ENCODE assay signal across 9 cellular contexts in genomic region chr18:32372381-32373061, GRCh38.
A peak's percentile ranks its signal among the peaks of the same experiment; 100 is the strongest.
DNase-seq lines count a peak whose midpoint lies in the region; ATAC-seq and TF ChIP-seq lines count a peak whose summit lies in the region.
"Had no signal": no experiment of that assay in that cellular context is flagged by ENCODE, and none has a peak within 500 bp of the region (broad histone marks: within the 10 kb centered on the region; RNA-seq: fewer than 3 reads in every experiment).

No MANE protein-coding gene starts in this region.

- H3K36me3 Mint-ChIP-seq in HFFc6 (ENCODE audit: low read depth): no peaks in the 10 kb centered on the region

- H3K9me3 ChIP-seq in RWPE2 (ENCODE audit: severe bottlenecking) (no peaks in the 10 kb centered on the region), left lung (no peaks in the 10 kb centered on the region)

- H3K9me3 Mint-ChIP-seq in HFFc6: peaks cover 9% of the 10 kb centered on the region; the same call in 1 of the 2 replicates

- ATAC-seq in RWPE2 (ENCODE audit: low read depth) (peak; percentile 79), left lung (peak; percentile 88)
- ATAC-seq: SK-N-SH treated with all-trans-retinoic acid at 6 μM for 48 hours had no signal

- intact Hi-C loops in left lung (cut with DNase I): no loop called here

- H3K27ac Mint-ChIP-seq in HFFc6: no peak overlapping the region

- peaks cover 30% of the 10 kb centered on the region for H3K4me1 ChIP-seq in RWPE2 (ENCODE audit: insufficient read depth, poor library complexity, severe bottlenecking)
- H3K4me1 ChIP-seq in left lung: no peaks in the 10 kb centered on the region

- no peak overlapping the region for H3K4me3 Mint-ChIP-seq in HFFc6

- peak overlapping the region; percentile 73 for H3K27ac ChIP-seq in RWPE2 (ENCODE audit: poor library complexity, severe bottlenecking)
- H3K27ac ChIP-seq in left lung: peak overlapping the region; percentile 45 to 47

- H3K27me3 ChIP-seq in RWPE2 (ENCODE audit: insufficient read depth, poor library complexity, severe bottlenecking) (no peaks in the 10 kb centered on the region), left lung (no peaks in the 10 kb centered on the region)

- H3K4me1 Mint-ChIP-seq in HFFc6 (ENCODE audit: low read depth): no peaks in the 10 kb centered on the region

- H3K36me3 ChIP-seq in RWPE2 (ENCODE audit: low read depth) (no peaks in the 10 kb centered on the region), left lung (no peaks in the 10 kb centered on the region)

- TF ChIP-seq CTCF in RWPE2 (IDR thresholded peaks at IDR 0.05; ENCODE audit: poor library complexity, severe bottlenecking): no peak
- no peak for TF ChIP-seq CTCF in left lung (IDR thresholded peaks at IDR 0.05)
- TF ChIP-seq CTCF in HFFc6 (IDR thresholded peaks at IDR 0.05): no peak

- DNase-seq in NCI-H1092 (lab: John Stamatoyannopoulos, UW): peak; percentile 39
- DNase-seq in RWPE2 (ENCODE audit: low spot score): no peak
- DNase-seq in left lung: peak in 1 of 2 donors; percentile 42
- DNase-seq in ureter (ENCODE audit: low spot score): peak; percentile 81
- no peak for DNase-seq in amniotic stem cell (lab: John Stamatoyannopoulos, UW)
- DNase-seq in HK-2 (ENCODE audit: unreplicated experiment): no peak
- no peak for DNase-seq in HFFc6
- DNase-seq: caudate nucleus had no signal

- H3K4me3 ChIP-seq in RWPE2 (ENCODE audit: severe bottlenecking) (no peak overlapping the region), left lung (no peak overlapping the region)

- H3K27me3 Mint-ChIP-seq in HFFc6 (ENCODE audit: insufficient read depth): peaks cover 1% of the 10 kb centered on the region; the same call in 1 of the 2 replicates

Comparison
In these comparisons a context has a peak if more than half of its experiments do, and no peak if none do; other contexts are left out.
1. DNase-seq: peak in NCI-H1092 (single experiment) and ureter (single experiment); none in RWPE2 (single experiment), amniotic stem cell (single experiment), HK-2 (single experiment) and HFFc6 (single experiment).